In the genomic region with DNA sequence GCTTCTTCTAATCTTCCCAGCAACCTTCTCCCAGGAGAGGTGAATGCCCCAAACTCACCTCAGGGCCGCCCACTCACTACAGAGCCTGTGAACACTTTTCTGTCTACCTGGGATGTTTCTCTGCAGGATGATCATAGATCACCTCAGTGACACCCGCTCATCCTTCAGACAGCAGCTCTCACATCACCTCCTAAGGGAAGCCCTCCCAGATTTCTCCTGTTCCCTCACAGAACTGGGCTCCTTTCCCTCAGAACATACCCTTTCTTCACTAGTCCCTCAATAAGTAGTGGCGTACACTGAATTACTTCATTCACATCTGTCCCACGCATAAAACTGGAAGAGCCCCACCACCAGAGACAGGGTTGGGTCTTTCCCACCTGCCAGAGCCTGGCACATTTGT, we compare ENCODE assay signal across 24 cellular contexts. TPM values are rescaled to one million over a fixed set of nuclear protein-coding genes. Genes with fewer than 3 reads are reported as not detected.
DNase-seq lines count a peak whose midpoint lies in the region; ATAC-seq, FAIRE-seq and TF ChIP-seq lines count a peak whose summit lies in the region.
"Had no signal": no experiment of that assay in that cellular context is flagged by ENCODE, and none has a peak within 500 bp of the region (broad histone marks: within the 10 kb centered on the region; RNA-seq: fewer than 3 reads in every experiment).

No MANE protein-coding gene starts in this region.

- no peak overlapping the region for H3K4me3 Mint-ChIP-seq in activated CD4-positive, alpha-beta T cell treated with anti-CD3 and anti-CD28 coated beads, Interleukin-2, amount 10 ng/mL, durations not matched to agents 7 days and 5 days
- no peak overlapping the region for H3K4me3 Mint-ChIP-seq in astrocyte (ENCODE audit: unreplicated experiment)
- no peak overlapping the region for H3K4me3 Mint-ChIP-seq in stimulated activated effector memory CD8-positive, alpha-beta T cell treated with anti-CD3 and anti-CD28 coated beads, Interleukin-12 subunit alpha, Interleukin-12 subunit beta, amount 100 ng/mL, for 72 hours
- H3K4me3 Mint-ChIP-seq: CD4-positive, alpha-beta memory T cell had no signal

- no peak overlapping the region for H3K27ac ChIP-seq in astrocyte (ENCODE audit: low read depth, low read length)
- H3K27ac ChIP-seq: 22Rv1, GM23248 had no signal

- no peaks in the 10 kb centered on the region for H3K27me3 ChIP-seq in astrocyte (ENCODE audit: insufficient read depth, low read length)
- H3K27me3 ChIP-seq: BE2C had no signal

- POLR2A ChIA-PET in activated CD4-positive, alpha-beta T cell treated with anti-CD3 and anti-CD28 coated beads, Interleukin-2, amount 10 ng/mL, durations not matched to agents 7 days and 5 days (lab: Charles Lee) = no interaction called here

- H3K4me2 ChIP-seq in astrocyte (ENCODE audit: low read length) = no peak overlapping the region

- no peak for ATAC-seq in stimulated activated effector memory CD8-positive, alpha-beta T cell treated with anti-CD3 and anti-CD28 coated beads, Interleukin-12 subunit alpha, Interleukin-12 subunit beta, amount 100 ng/mL, for 72 hours

- no peak overlapping the region for H3K4me3 ChIP-seq in astrocyte (ENCODE audit: insufficient read depth, low read depth, low read length)
- H3K4me3 ChIP-seq: GM23248 had no signal

- FAIRE-seq in astrocyte (lab: Jason Lieb, UNC) = no peak
- FAIRE-seq: A204.1, G401.6, GM19239, H1 had no signal

- no peaks in the 10 kb centered on the region for H3K9me3 ChIP-seq in astrocyte (ENCODE audit: insufficient read depth, low read depth, low read length)
- H3K9me3 ChIP-seq: BE2C had no signal

- H3K4me1 ChIP-seq in astrocyte (ENCODE audit: insufficient read depth, low read length) = no peaks in the 10 kb centered on the region
- H3K4me1 ChIP-seq: BE2C had no signal

- H4K20me1 ChIP-seq in astrocyte (ENCODE audit: insufficient read depth, low read length) = no peaks in the 10 kb centered on the region

- H2AFZ ChIP-seq in astrocyte (ENCODE audit: low read depth, low read length) = no peak overlapping the region
- H2AFZ ChIP-seq: GM23248 had no signal

- H3K79me2 ChIP-seq in astrocyte (ENCODE audit: insufficient read depth, low read length) = no peaks in the 10 kb centered on the region

- no peaks in the 10 kb centered on the region for H3K36me3 ChIP-seq in astrocyte (ENCODE audit: insufficient read depth, low read length)
- H3K36me3 ChIP-seq: BE2C had no signal

- no peak for DNase-seq in activated CD4-positive, alpha-beta T cell treated with anti-CD3 and anti-CD28 coated beads, Interleukin-2, amount 10 ng/mL, durations not matched to agents 7 days and 5 days
- no peak for DNase-seq in activated CD4-positive, alpha-beta T cell treated with anti-CD3 and anti-CD28 coated beads, Interleukin-2, amount 50 U/mL, for 1 hour
- DNase-seq in astrocyte (ENCODE audit: low read depth) (no peak), posterior vena cava (ENCODE audit: low spot score) (peak; percentile 35), retina (no peak), cerebellar cortex (ENCODE audit: low spot score) (no peak)
- DNase-seq in stimulated activated effector memory CD8-positive, alpha-beta T cell treated with anti-CD3 and anti-CD28 coated beads, Interleukin-12 subunit alpha, Interleukin-12 subunit beta, amount 100 ng/mL, for 72 hours (ENCODE audit: low spot score in 2 of 2) = no peak
- DNase-seq: ACHN; AML-193; BE2C; C1 segment of cervical spinal cord; Calu3; CD4-positive, alpha-beta memory T cell; COR-L47; DMS153; DND-41; GM23248; H7; HCEC 1CT had no signal

- H3K27me3 Mint-ChIP-seq in activated CD4-positive, alpha-beta T cell treated with anti-CD3 and anti-CD28 coated beads, Interleukin-2, amount 10 ng/mL, durations not matched to agents 7 days and 5 days = no peaks in the 10 kb centered on the region
- peaks cover 9% of the 10 kb centered on the region for H3K27me3 Mint-ChIP-seq in astrocyte (ENCODE audit: low read depth, unreplicated experiment)
- H3K27me3 Mint-ChIP-seq: CD4-positive, alpha-beta memory T cell had no signal

- TF ChIP-seq CTCF in astrocyte (IDR thresholded peaks at IDR 0.05; ENCODE audit: insufficient read depth, low read depth, low read length) = no peak

- H3K27ac Mint-ChIP-seq in activated CD4-positive, alpha-beta T cell treated with anti-CD3 and anti-CD28 coated beads, Interleukin-2, amount 10 ng/mL, durations not matched to agents 7 days and 5 days = peak overlapping the region; percentile 1
- H3K27ac Mint-ChIP-seq in astrocyte (ENCODE audit: unreplicated experiment) = peak overlapping the region; percentile 3
- H3K27ac Mint-ChIP-seq in stimulated activated effector memory CD8-positive, alpha-beta T cell treated with anti-CD3 and anti-CD28 coated beads, Interleukin-12 subunit alpha, Interleukin-12 subunit beta, amount 100 ng/mL, for 72 hours = no peak overlapping the region
- H3K27ac Mint-ChIP-seq: CD4-positive, alpha-beta memory T cell had no signal

- CTCF ChIA-PET in activated CD4-positive, alpha-beta T cell treated with anti-CD3 and anti-CD28 coated beads, Interleukin-2, amount 10 ng/mL, durations not matched to agents 7 days and 5 days (lab: Charles Lee) = no interaction called here

- no peaks in the 10 kb centered on the region for H3K9me3 Mint-ChIP-seq in activated CD4-positive, alpha-beta T cell treated with anti-CD3 and anti-CD28 coated beads, Interleukin-2, amount 10 ng/mL, durations not matched to agents 7 days and 5 days
- H3K9me3 Mint-ChIP-seq in astrocyte (ENCODE audit: unreplicated experiment) = no peaks in the 10 kb centered on the region
- no peaks in the 10 kb centered on the region for H3K9me3 Mint-ChIP-seq in stimulated activated effector memory CD8-positive, alpha-beta T cell treated with anti-CD3 and anti-CD28 coated beads, Interleukin-12 subunit alpha, Interleukin-12 subunit beta, amount 100 ng/mL, for 72 hours

- intact Hi-C loops in posterior vena cava (cut with DNase I) = no loop called here

- H3K4me1 Mint-ChIP-seq in activated CD4-positive, alpha-beta T cell treated with anti-CD3 and anti-CD28 coated beads, Interleukin-2, amount 10 ng/mL, durations not matched to agents 7 days and 5 days = no peaks in the 10 kb centered on the region
- H3K4me1 Mint-ChIP-seq in astrocyte (ENCODE audit: low read depth, unreplicated experiment) = no peaks in the 10 kb centered on the region
- no peaks in the 10 kb centered on the region for H3K4me1 Mint-ChIP-seq in stimulated activated effector memory CD8-positive, alpha-beta T cell treated with anti-CD3 and anti-CD28 coated beads, Interleukin-12 subunit alpha, Interleukin-12 subunit beta, amount 100 ng/mL, for 72 hours
- H3K4me1 Mint-ChIP-seq: CD4-positive, alpha-beta memory T cell had no signal

- H3K9ac ChIP-seq in astrocyte (ENCODE audit: low read length) = no peak overlapping the region
- H3K9ac ChIP-seq: GM23248 had no signal

- no peaks in the 10 kb centered on the region for H3K36me3 Mint-ChIP-seq in activated CD4-positive, alpha-beta T cell treated with anti-CD3 and anti-CD28 coated beads, Interleukin-2, amount 10 ng/mL, durations not matched to agents 7 days and 5 days (ENCODE audit: low read depth)
- H3K36me3 Mint-ChIP-seq in astrocyte (ENCODE audit: low read depth, unreplicated experiment) = no peaks in the 10 kb centered on the region
- no peaks in the 10 kb centered on the region for H3K36me3 Mint-ChIP-seq in stimulated activated effector memory CD8-positive, alpha-beta T cell treated with anti-CD3 and anti-CD28 coated beads, Interleukin-12 subunit alpha, Interleukin-12 subunit beta, amount 100 ng/mL, for 72 hours
- H3K36me3 Mint-ChIP-seq: CD4-positive, alpha-beta memory T cell had no signal

RNA-seq across cellular contexts. Expression of gene CDK5RAP1, which starts 57.8 kb away (rescaled TPM):
- total RNA-seq in activated CD4-positive, alpha-beta T cell treated with anti-CD3 and anti-CD28 coated beads, Interleukin-2, amount 10 ng/mL, durations not matched to agents 7 days and 5 days = 10 to 100 TPM; 27.2 to 33.1 TPM
- total RNA-seq in astrocyte (24.9 and 29.2 TPM in 2 replicates), posterior vena cava (10 to 100 TPM; 15.9 to 19.8 TPM)
